15 cellular contexts compared by ENCODE assay signal in the genomic region with DNA sequence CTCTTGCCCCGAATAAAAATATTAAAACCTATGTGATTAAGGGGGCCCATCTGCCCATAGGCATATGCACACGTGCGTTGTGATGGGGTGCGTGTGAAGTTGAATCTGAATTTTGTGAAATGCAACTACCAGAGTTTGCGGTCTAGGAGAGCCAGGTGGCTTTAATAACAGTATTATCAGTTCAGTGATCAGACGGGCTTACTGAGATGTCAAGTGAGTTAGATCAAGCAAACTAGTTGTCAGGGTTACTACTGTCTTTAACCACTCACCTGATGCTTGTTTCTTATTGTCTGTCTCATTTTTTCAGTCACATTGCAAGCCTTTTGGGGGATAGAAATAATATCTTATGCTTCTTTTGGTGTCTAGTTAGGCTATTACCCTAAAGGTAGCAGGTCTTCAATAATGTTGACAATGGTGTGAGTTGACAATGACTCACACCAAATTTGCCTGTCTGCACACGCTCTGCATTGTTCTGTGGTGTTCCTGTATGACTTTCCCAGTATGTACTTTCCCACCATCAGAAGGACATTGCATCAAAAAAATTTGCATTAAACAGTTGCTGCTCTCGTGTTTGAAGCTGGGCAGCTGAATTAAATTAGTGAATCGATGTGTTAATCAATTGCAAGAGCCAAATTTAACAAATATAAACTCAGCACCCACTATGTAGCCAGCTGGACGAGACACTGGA.
DNase-seq lines count a peak whose midpoint lies in the region; ATAC-seq and TF ChIP-seq lines count a peak whose summit lies in the region.
"Had no signal": no experiment of that assay in that cellular context is flagged by ENCODE, and none has a peak within 500 bp of the region (broad histone marks: within the 10 kb centered on the region; RNA-seq: fewer than 3 reads in every experiment).

No MANE protein-coding gene starts in this region.

- peak; percentile 43 for ATAC-seq in activated naive CD8-positive, alpha-beta T cell treated with anti-CD3 and anti-CD28 coated beads, Interleukin-2, amount 50 U/mL, for 24 hours
- no peak for ATAC-seq in upper lobe of left lung (ENCODE audit: low FRiP score in 2 of 2)
- ATAC-seq in HG03442 (IDR thresholded peaks at IDR 0.05; ENCODE audit: unreplicated experiment): no peak
- ATAC-seq in activated CD4-positive, CD25-positive, alpha-beta regulatory T cell treated with anti-CD3 and anti-CD28 coated beads, Interleukin-2, amount 50 U/mL, for 24 hours: no peak
- ATAC-seq: gastrocnemius medialis had no signal

- no peak for TF ChIP-seq POLR2A in upper lobe of left lung (IDR thresholded peaks at IDR 0.05)

- no peak overlapping the region for H3K27ac Mint-ChIP-seq in activated naive CD8-positive, alpha-beta T cell treated with anti-CD3 and anti-CD28 coated beads, Interleukin-2, amount 50 U/mL, for 24 hours
- no peak overlapping the region for H3K27ac Mint-ChIP-seq in activated naive CD8-positive, alpha-beta T cell treated with anti-CD3 and anti-CD28 coated beads for 36 hours

- 81 to 84% methylated on average over 10 of the region's 10 CpGs for WGBS in upper lobe of left lung, 2 donors

- H3K27me3 ChIP-seq in upper lobe of left lung: no peaks in the 10 kb centered on the region
- H3K27me3 ChIP-seq: gastrocnemius medialis had no signal

- no peaks in the 10 kb centered on the region for H3K36me3 Mint-ChIP-seq in activated naive CD8-positive, alpha-beta T cell treated with anti-CD3 and anti-CD28 coated beads, Interleukin-2, amount 50 U/mL, for 24 hours (ENCODE audit: low read depth)
- H3K36me3 Mint-ChIP-seq in activated naive CD8-positive, alpha-beta T cell treated with anti-CD3 and anti-CD28 coated beads for 36 hours: no peaks in the 10 kb centered on the region

- TF ChIP-seq CTCF in epithelial cell of proximal tubule (conservative IDR thresholded peaks at IDR 0.05; ENCODE audit: low read depth, low read length): no peak
- TF ChIP-seq CTCF in upper lobe of left lung (IDR thresholded peaks at IDR 0.05): no peak

- H3K4me1 ChIP-seq in upper lobe of left lung: peaks cover 56 to 74% (median 68%) of the 10 kb centered on the region in 4 donors

- H3K4me3 ChIP-seq in epithelial cell of proximal tubule (ENCODE audit: low read depth, low read length) (no peak overlapping the region), upper lobe of left lung (no peak overlapping the region)
- H3K4me3 ChIP-seq: gastrocnemius medialis had no signal

- H3K9me3 Mint-ChIP-seq in activated naive CD8-positive, alpha-beta T cell treated with anti-CD3 and anti-CD28 coated beads, Interleukin-2, amount 50 U/mL, for 24 hours: no peaks in the 10 kb centered on the region
- no peaks in the 10 kb centered on the region for H3K9me3 Mint-ChIP-seq in activated naive CD8-positive, alpha-beta T cell treated with anti-CD3 and anti-CD28 coated beads for 36 hours

- H3K9me3 ChIP-seq in upper lobe of left lung: no peaks in the 10 kb centered on the region
- H3K9me3 ChIP-seq: gastrocnemius medialis had no signal

- DNase-seq in activated naive CD8-positive, alpha-beta T cell treated with anti-CD3 and anti-CD28 coated beads, Interleukin-2, amount 50 U/mL, for 24 hours: no peak
- no peak for DNase-seq in activated naive CD8-positive, alpha-beta T cell treated with anti-CD3 and anti-CD28 coated beads for 36 hours
- peak; percentile 41 for DNase-seq in NCI-H774 (lab: John Stamatoyannopoulos, UW)
- DNase-seq in epithelial cell of proximal tubule (ENCODE audit: low read depth): peak; percentile 53
- no peak for DNase-seq in upper lobe of left lung
- no peak for DNase-seq in stimulated activated CD4-positive, alpha-beta T cell treated with anti-CD3 and anti-CD28 coated beads, Interleukin-12 subunit alpha, Interleukin-12 subunit beta, amount 100 ng/mL, for 4 hours
- DNase-seq: ACHN, gastrocnemius medialis, KG1, left ventricle myocardium superior, NCI-H2227 treated with DMSO at 0.1 percent for 48 hours, occipital lobe, WERI-Rb-1 had no signal

- no peak overlapping the region for H3K4me3 Mint-ChIP-seq in activated naive CD8-positive, alpha-beta T cell treated with anti-CD3 and anti-CD28 coated beads, Interleukin-2, amount 50 U/mL, for 24 hours
- no peak overlapping the region for H3K4me3 Mint-ChIP-seq in activated naive CD8-positive, alpha-beta T cell treated with anti-CD3 and anti-CD28 coated beads for 36 hours

- peaks cover 4% of the 10 kb centered on the region for H3K27me3 Mint-ChIP-seq in activated naive CD8-positive, alpha-beta T cell treated with anti-CD3 and anti-CD28 coated beads, Interleukin-2, amount 50 U/mL, for 24 hours
- H3K27me3 Mint-ChIP-seq in activated naive CD8-positive, alpha-beta T cell treated with anti-CD3 and anti-CD28 coated beads for 36 hours: peaks cover 9% of the 10 kb centered on the region

- peaks cover 7% of the 10 kb centered on the region for H3K4me1 Mint-ChIP-seq in activated naive CD8-positive, alpha-beta T cell treated with anti-CD3 and anti-CD28 coated beads, Interleukin-2, amount 50 U/mL, for 24 hours
- peaks cover 1% of the 10 kb centered on the region for H3K4me1 Mint-ChIP-seq in activated naive CD8-positive, alpha-beta T cell treated with anti-CD3 and anti-CD28 coated beads for 36 hours

- H3K36me3 ChIP-seq in upper lobe of left lung: peaks cover 0 to 7% (median 0%) of the 10 kb centered on the region in 4 donors
- H3K36me3 ChIP-seq: gastrocnemius medialis, WERI-Rb-1 had no signal

- peak overlapping the region; percentile 35 to 84 (median 74) for H3K27ac ChIP-seq in upper lobe of left lung
- H3K27ac ChIP-seq: WERI-Rb-1 had no signal

- TF ChIP-seq EP300 in upper lobe of left lung (IDR thresholded peaks at IDR 0.05): no peak

Comparison
In these comparisons a context has a peak if more than half of its experiments do, and no peak if none do; other contexts are left out.
1. DNase-seq: peak in NCI-H774 (single experiment) and epithelial cell of proximal tubule (single experiment); none in activated naive CD8-positive, alpha-beta T cell treated with anti-CD3 and anti-CD28 coated beads, Interleukin-2, amount 50 U/mL, for 24 hours (single experiment), activated naive CD8-positive, alpha-beta T cell treated with anti-CD3 and anti-CD28 coated beads for 36 hours (single experiment), upper lobe of left lung (0 of 2) and stimulated activated CD4-positive, alpha-beta T cell treated with anti-CD3 and anti-CD28 coated beads, Interleukin-12 subunit alpha, Interleukin-12 subunit beta, amount 100 ng/mL, for 4 hours (single experiment).